ENCODE assay signal across 22 cellular contexts in genomic region chr2:104936504-104936903, GRCh38.
"Had no signal": no experiment of that assay in that cellular context is flagged by ENCODE, and none has a peak within 500 bp of the region (broad histone marks: within the 10 kb centered on the region; RNA-seq: fewer than 3 reads in every experiment).

No MANE protein-coding gene starts in this region.

- H3K27me3 Mint-ChIP-seq: IgD-negative memory B cell had no signal

- DNase-seq: NCI-H1092 treated with DMSO at 0.1 percent for 48 hours; NCI-H1436; NCI-H187; NCI-H2029; NCI-H2081 treated with DMSO at 0.1 percent for 48 hours; NCI-H2171; NCI-H226; NCI-H446; NCI-H510A; NCI-H524 treated with DMSO at 0.1 percent for 48 hours; NCI-H69; NCI-H774; NK-92 treated with Interleukin-12 subunit alpha and Interleukin-12 subunit beta, amount 100 ng/mL, for 24 hours; PC-3; SHP77 had no signal

- H3K9me3 Mint-ChIP-seq: IgD-negative memory B cell had no signal

- FAIRE-seq: HTR-8/SVneo, K562 had no signal

- H3K27ac ChIP-seq: HL-60, RWPE1 had no signal

- H3K36me3 Mint-ChIP-seq: IgD-negative memory B cell had no signal

- H3K4me3 ChIP-seq: K562 had no signal

- ATAC-seq: K562, Panc1, PC-3, SK-N-SH treated with all-trans-retinoic acid at 6 μM for 48 hours had no signal
